Comparison of ENCODE assay signal across 1 cellular context in the genomic region with DNA sequence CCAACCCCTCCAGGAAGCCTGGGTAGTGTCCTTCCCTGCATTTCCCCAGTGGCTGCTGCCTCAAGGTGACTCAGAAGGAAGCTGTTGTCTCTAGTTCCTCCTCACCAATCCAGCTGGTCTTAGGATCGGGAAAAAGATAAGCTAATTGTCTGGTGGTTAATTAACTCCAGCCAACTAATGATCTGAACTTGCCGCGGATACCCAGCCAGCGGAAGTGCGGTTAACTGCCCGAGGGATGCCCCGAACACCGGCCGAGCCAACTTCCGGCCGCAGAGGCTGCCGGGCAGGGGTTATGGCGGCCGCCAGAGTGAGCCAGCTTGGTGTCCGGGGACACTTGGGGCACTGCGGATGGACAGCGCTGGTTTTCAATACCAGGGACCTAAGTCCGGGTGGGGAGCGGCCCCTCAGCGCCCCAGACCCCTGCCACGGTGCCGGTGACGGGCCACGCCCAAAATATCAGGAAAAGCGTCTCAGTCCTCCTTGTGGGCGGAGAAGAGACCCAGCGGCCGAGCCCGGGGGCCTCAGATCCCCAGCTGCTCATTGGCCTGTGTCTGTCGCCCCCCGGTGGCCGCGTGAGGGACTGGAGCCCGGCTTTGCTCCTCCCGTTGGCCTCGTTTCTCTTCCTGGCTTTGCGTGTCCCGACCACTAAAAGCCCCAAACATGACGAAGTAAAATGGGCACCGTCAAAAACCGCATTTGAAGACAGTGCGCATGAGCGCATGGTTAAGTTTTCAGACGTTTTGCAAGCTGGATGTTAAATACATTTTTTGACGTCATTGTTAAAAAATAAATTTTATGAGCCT.
TF ChIP-seq lines count a peak whose summit lies in the region.

No MANE protein-coding gene starts in this region.

TF ChIP-seq in HepG2, 621 proteins besides CTCF, POLR2A, EP300 and RAD21 (continued from another document and continues in another):
- TF ChIP-seq, protein P1, sequence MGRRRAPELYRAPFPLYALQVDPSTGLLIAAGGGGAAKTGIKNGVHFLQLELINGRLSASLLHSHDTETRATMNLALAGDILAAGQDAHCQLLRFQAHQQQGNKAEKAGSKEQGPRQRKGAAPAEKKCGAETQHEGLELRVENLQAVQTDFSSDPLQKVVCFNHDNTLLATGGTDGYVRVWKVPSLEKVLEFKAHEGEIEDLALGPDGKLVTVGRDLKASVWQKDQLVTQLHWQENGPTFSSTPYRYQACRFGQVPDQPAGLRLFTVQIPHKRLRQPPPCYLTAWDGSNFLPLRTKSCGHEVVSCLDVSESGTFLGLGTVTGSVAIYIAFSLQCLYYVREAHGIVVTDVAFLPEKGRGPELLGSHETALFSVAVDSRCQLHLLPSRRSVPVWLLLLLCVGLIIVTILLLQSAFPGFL (CRISPR knock-in tag; IDR thresholded peaks at IDR 0.05) = no peak
- no peak for TF ChIP-seq AKAP8 (CRISPR knock-in tag; IDR thresholded peaks at IDR 0.05)
- no peak for TF ChIP-seq ZNF251 (CRISPR knock-in tag; IDR thresholded peaks at IDR 0.05)
- no peak for TF ChIP-seq LBX2 (CRISPR knock-in tag; IDR thresholded peaks at IDR 0.05; ENCODE audit: borderline replicate concordance)
- TF ChIP-seq, protein P2, sequence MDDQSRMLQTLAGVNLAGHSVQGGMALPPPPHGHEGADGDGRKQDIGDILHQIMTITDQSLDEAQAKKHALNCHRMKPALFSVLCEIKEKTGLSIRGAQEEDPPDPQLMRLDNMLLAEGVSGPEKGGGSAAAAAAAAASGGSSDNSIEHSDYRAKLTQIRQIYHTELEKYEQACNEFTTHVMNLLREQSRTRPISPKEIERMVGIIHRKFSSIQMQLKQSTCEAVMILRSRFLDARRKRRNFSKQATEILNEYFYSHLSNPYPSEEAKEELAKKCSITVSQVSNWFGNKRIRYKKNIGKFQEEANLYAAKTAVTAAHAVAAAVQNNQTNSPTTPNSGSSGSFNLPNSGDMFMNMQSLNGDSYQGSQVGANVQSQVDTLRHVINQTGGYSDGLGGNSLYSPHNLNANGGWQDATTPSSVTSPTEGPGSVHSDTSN (CRISPR knock-in tag; IDR thresholded peaks at IDR 0.05; ENCODE audit: borderline replicate concordance) = no peak
- peak; percentile 95 for TF ChIP-seq ZNF607 (CRISPR knock-in tag; IDR thresholded peaks at IDR 0.05; ENCODE audit: borderline replicate concordance)
- TF ChIP-seq ZNF569 (CRISPR knock-in tag; IDR thresholded peaks at IDR 0.05; ENCODE audit: borderline replicate concordance) = no peak
- peak; percentile 30 for TF ChIP-seq BCL6 (CRISPR knock-in tag; IDR thresholded peaks at IDR 0.05)
- TF ChIP-seq CBX1 (IDR thresholded peaks at IDR 0.05; ENCODE audit: low read depth) = peak; percentile 78
- TF ChIP-seq SP1 (IDR thresholded peaks at IDR 0.05) = no peak
- TF ChIP-seq SP1 (CRISPR knock-in tag; IDR thresholded peaks at IDR 0.05) = peak; percentile 57
- TF ChIP-seq, protein P3, sequence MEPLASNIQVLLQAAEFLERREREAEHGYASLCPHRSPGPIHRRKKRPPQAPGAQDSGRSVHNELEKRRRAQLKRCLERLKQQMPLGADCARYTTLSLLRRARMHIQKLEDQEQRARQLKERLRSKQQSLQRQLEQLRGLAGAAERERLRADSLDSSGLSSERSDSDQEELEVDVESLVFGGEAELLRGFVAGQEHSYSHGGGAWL (CRISPR knock-in tag; IDR thresholded peaks at IDR 0.05) = peak; percentile 66; the same call in 1 of the 2 replicates
- TF ChIP-seq CAMTA2 (CRISPR knock-in tag; IDR thresholded peaks at IDR 0.05; ENCODE audit: borderline replicate concordance) = peak; percentile 42; the same call in 1 of the 2 replicates
- TF ChIP-seq SOX13 (IDR thresholded peaks at IDR 0.05) = no peak
- no peak for TF ChIP-seq SOX13 (CRISPR knock-in tag; conservative IDR thresholded peaks at IDR 0.05 in 1 of 2, IDR thresholded peaks at IDR 0.05 in 1 of 2)
- TF ChIP-seq POLR2AphosphoS2 (IDR thresholded peaks at IDR 0.05; ENCODE audit: low read depth, low read length) = no peak
- TF ChIP-seq BCL3 (CRISPR knock-in tag; IDR thresholded peaks at IDR 0.05) = peak; percentile 76; the same call in 1 of the 2 replicates
- no peak for TF ChIP-seq ZNF260 (CRISPR knock-in tag; IDR thresholded peaks at IDR 0.05; ENCODE audit: borderline replicate concordance, low read depth)
- TF ChIP-seq ZNF710 (CRISPR knock-in tag; IDR thresholded peaks at IDR 0.05; ENCODE audit: borderline replicate concordance) = no peak
- no peak for TF ChIP-seq RCOR2 (CRISPR knock-in tag; IDR thresholded peaks at IDR 0.05)
- no peak for TF ChIP-seq ZNF720 (CRISPR knock-in tag; IDR thresholded peaks at IDR 0.05)
- no peak for TF ChIP-seq CHCHD3 (CRISPR knock-in tag; IDR thresholded peaks at IDR 0.05)
- no peak for TF ChIP-seq FIP1L1 (IDR thresholded peaks at IDR 0.05; ENCODE audit: borderline replicate concordance, insufficient read depth, low read depth, low read length)
- no peak for TF ChIP-seq RBM22 (optimal IDR thresholded peaks at IDR 0.05; ENCODE audit: low read length)
- TF ChIP-seq, protein P4, sequence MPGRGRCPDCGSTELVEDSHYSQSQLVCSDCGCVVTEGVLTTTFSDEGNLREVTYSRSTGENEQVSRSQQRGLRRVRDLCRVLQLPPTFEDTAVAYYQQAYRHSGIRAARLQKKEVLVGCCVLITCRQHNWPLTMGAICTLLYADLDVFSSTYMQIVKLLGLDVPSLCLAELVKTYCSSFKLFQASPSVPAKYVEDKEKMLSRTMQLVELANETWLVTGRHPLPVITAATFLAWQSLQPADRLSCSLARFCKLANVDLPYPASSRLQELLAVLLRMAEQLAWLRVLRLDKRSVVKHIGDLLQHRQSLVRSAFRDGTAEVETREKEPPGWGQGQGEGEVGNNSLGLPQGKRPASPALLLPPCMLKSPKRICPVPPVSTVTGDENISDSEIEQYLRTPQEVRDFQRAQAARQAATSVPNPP (CRISPR knock-in tag; IDR thresholded peaks at IDR 0.05) = no peak
- TF ChIP-seq, protein P5, sequence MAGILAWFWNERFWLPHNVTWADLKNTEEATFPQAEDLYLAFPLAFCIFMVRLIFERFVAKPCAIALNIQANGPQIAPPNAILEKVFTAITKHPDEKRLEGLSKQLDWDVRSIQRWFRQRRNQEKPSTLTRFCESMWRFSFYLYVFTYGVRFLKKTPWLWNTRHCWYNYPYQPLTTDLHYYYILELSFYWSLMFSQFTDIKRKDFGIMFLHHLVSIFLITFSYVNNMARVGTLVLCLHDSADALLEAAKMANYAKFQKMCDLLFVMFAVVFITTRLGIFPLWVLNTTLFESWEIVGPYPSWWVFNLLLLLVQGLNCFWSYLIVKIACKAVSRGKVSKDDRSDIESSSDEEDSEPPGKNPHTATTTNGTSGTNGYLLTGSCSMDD (CRISPR knock-in tag; IDR thresholded peaks at IDR 0.05) = no peak
- TF ChIP-seq ZNF326 (CRISPR knock-in tag; IDR thresholded peaks at IDR 0.05; ENCODE audit: borderline replicate concordance) = no peak
- TF ChIP-seq ZFP1 (CRISPR knock-in tag; IDR thresholded peaks at IDR 0.05) = peak; percentile 76
- no peak; the same call in 1 of the 2 replicates for TF ChIP-seq ZNF572 (CRISPR knock-in tag; IDR thresholded peaks at IDR 0.05)
- peak; percentile 33; the same call in 1 of the 2 replicates for TF ChIP-seq AHR (CRISPR knock-in tag; IDR thresholded peaks at IDR 0.05)
- peak; percentile 76 for TF ChIP-seq HDAC2 (CRISPR knock-in tag; IDR thresholded peaks at IDR 0.05)
- peak; percentile 43 for TF ChIP-seq FOXO1 (CRISPR knock-in tag; IDR thresholded peaks at IDR 0.05)
- no peak for TF ChIP-seq ZFP41 (CRISPR knock-in tag; IDR thresholded peaks at IDR 0.05; ENCODE audit: borderline replicate concordance)
- peak; percentile 60 for TF ChIP-seq SP4 (CRISPR knock-in tag; IDR thresholded peaks at IDR 0.05)
- 0 out of 2 replicates have a peak, but pooled peaks have one; percentile 56 for TF ChIP-seq KDM4B (CRISPR knock-in tag; IDR thresholded peaks at IDR 0.05)
- TF ChIP-seq, protein P6, sequence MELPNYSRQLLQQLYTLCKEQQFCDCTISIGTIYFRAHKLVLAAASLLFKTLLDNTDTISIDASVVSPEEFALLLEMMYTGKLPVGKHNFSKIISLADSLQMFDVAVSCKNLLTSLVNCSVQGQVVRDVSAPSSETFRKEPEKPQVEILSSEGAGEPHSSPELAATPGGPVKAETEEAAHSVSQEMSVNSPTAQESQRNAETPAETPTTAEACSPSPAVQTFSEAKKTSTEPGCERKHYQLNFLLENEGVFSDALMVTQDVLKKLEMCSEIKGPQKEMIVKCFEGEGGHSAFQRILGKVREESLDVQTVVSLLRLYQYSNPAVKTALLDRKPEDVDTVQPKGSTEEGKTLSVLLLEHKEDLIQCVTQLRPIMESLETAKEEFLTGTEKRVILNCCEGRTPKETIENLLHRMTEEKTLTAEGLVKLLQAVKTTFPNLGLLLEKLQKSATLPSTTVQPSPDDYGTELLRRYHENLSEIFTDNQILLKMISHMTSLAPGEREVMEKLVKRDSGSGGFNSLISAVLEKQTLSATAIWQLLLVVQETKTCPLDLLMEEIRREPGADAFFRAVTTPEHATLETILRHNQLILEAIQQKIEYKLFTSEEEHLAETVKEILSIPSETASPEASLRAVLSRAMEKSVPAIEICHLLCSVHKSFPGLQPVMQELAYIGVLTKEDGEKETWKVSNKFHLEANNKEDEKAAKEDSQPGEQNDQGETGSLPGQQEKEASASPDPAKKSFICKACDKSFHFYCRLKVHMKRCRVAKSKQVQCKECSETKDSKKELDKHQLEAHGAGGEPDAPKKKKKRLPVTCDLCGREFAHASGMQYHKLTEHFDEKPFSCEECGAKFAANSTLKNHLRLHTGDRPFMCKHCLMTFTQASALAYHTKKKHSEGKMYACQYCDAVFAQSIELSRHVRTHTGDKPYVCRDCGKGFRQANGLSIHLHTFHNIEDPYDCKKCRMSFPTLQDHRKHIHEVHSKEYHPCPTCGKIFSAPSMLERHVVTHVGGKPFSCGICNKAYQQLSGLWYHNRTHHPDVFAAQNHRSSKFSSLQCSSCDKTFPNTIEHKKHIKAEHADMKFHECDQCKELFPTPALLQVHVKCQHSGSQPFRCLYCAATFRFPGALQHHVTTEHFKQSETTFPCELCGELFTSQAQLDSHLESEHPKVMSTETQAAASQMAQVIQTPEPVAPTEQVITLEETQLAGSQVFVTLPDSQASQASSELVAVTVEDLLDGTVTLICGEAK (IDR thresholded peaks at IDR 0.05) = peak; percentile 36; the same call in 1 of the 2 replicates
- TF ChIP-seq, protein P6 (CRISPR knock-in tag; IDR thresholded peaks at IDR 0.05) = peak; percentile 84
- TF ChIP-seq, protein P7, sequence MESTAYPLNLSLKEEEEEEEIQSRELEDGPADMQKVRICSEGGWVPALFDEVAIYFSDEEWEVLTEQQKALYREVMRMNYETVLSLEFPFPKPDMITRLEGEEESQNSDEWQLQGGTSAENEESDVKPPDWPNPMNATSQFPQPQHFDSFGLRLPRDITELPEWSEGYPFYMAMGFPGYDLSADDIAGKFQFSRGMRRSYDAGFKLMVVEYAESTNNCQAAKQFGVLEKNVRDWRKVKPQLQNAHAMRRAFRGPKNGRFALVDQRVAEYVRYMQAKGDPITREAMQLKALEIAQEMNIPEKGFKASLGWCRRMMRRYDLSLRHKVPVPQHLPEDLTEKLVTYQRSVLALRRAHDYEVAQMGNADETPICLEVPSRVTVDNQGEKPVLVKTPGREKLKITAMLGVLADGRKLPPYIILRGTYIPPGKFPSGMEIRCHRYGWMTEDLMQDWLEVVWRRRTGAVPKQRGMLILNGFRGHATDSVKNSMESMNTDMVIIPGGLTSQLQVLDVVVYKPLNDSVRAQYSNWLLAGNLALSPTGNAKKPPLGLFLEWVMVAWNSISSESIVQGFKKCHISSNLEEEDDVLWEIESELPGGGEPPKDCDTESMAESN (CRISPR knock-in tag; conservative IDR thresholded peaks at IDR 0.05) = peak; percentile 70; the same call in 1 of the 2 replicates
